ENCODE assay signal across 10 cellular contexts in the genomic region with DNA sequence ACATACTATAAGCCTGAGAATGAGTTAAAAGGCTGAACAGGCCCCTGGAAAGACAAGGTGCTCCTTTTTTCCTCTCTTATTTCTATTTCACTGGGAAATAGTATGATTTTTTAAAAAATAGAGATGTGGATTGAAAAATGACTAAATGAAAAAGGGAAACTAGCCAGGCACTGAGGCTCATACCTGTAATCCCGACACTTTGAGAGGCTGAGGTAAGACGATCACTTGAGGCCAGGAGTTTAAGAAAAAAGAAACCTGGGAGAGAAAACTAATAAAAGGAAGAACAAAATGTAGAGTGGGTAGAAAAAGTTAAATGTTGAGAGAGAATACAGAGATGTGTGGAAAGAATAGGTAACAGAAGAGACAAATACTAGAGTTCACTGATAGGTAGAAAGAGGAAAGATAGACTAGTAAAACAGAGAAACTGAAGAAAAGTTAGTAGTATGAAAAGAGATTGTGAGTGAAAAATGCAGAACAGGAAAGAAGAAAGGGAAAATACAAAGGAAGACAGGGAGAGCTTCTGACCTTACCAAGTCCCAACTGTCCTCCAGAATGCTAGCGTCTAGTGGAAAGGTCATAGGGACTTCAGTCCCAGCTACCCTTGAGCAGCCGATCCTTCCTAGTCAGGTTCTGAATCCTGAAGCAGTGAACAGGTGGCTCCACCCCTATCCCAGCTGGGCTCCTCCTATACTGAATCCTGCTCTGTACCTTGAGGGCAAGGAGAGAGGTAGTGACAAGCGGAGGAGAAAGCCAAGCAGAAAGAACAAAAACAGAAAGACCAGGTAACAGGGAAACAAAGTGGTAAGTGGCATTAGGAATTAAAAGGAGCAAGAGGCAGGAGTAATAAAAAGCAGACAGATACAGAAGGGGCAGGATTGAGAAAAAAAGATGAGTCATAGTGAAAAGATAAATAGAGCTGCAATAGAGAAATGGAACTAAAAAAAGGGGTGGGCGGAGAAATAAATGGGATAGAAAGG. TPM values are rescaled to one million over a fixed set of nuclear protein-coding genes. Genes with fewer than 3 reads are reported as not detected.
A peak's percentile ranks its signal among the peaks of the same experiment; 100 is the strongest.
DNase-seq lines count a peak whose midpoint lies in the region; FAIRE-seq and TF ChIP-seq lines count a peak whose summit lies in the region.
"Had no signal": no experiment of that assay in that cellular context is flagged by ENCODE, and none has a peak within 500 bp of the region (broad histone marks: within the 10 kb centered on the region; RNA-seq: fewer than 3 reads in every experiment).

No MANE protein-coding gene starts in this region.

- H4K20me1 ChIP-seq in BLaER1 = no peaks in the 10 kb centered on the region
- no peaks in the 10 kb centered on the region for H4K20me1 ChIP-seq in astrocyte (ENCODE audit: insufficient read depth, low read length)

- H3K4me1 ChIP-seq in BLaER1 (peaks cover 82% of the 10 kb centered on the region), astrocyte (ENCODE audit: insufficient read depth, low read length) (no peaks in the 10 kb centered on the region)

- H3K27ac Mint-ChIP-seq in astrocyte (ENCODE audit: unreplicated experiment) = no peak overlapping the region
- H3K27ac Mint-ChIP-seq in glutamatergic neuron (ENCODE audit: unreplicated experiment) = no peak overlapping the region

- no peak for FAIRE-seq in astrocyte (lab: Jason Lieb, UNC)
- FAIRE-seq in urothelium cell line (lab: Jason Lieb, UNC) = no peak

- H3K4me3 ChIP-seq in BLaER1 (no peak overlapping the region), astrocyte (ENCODE audit: insufficient read depth, low read depth, low read length) (no peak overlapping the region)

- H3K79me2 ChIP-seq in astrocyte (ENCODE audit: insufficient read depth, low read length) = no peaks in the 10 kb centered on the region

- TF ChIP-seq CTCF in astrocyte (IDR thresholded peaks at IDR 0.05; ENCODE audit: insufficient read depth, low read depth, low read length) (no peak), glutamatergic neuron (IDR thresholded peaks at IDR 0.05; ENCODE audit: partially characterized antibody, unreplicated experiment) (no peak)

- H3K4me2 ChIP-seq in BLaER1 (peak overlapping the region; percentile 28), astrocyte (ENCODE audit: low read length) (peak overlapping the region; percentile 30)

- H3K27me3 ChIP-seq in BLaER1 (no peaks in the 10 kb centered on the region), astrocyte (ENCODE audit: insufficient read depth, low read length) (no peaks in the 10 kb centered on the region)

- H3K9me3 Mint-ChIP-seq in astrocyte (ENCODE audit: unreplicated experiment) (no peaks in the 10 kb centered on the region), glutamatergic neuron (ENCODE audit: unreplicated experiment) (no peaks in the 10 kb centered on the region)

- H2AFZ ChIP-seq in astrocyte (ENCODE audit: low read depth, low read length) = no peak overlapping the region

- H3K4me1 Mint-ChIP-seq in astrocyte (ENCODE audit: low read depth, unreplicated experiment) = peaks cover 4% of the 10 kb centered on the region
- peaks cover 3% of the 10 kb centered on the region for H3K4me1 Mint-ChIP-seq in glutamatergic neuron (ENCODE audit: low read depth, unreplicated experiment)

- H3K27ac ChIP-seq in BLaER1 = 0 out of 2 replicates have a peak overlapping the region, but pooled peaks have one; percentile 27
- H3K27ac ChIP-seq in astrocyte (ENCODE audit: low read depth, low read length) = no peak overlapping the region

- H3K9me3 ChIP-seq in BLaER1 = peaks cover 6% of the 10 kb centered on the region; the same call in 1 of the 2 replicates
- H3K9me3 ChIP-seq in astrocyte (ENCODE audit: insufficient read depth, low read depth, low read length) = no peaks in the 10 kb centered on the region

- H3K4me3 Mint-ChIP-seq in astrocyte (ENCODE audit: unreplicated experiment) (no peak overlapping the region), glutamatergic neuron (ENCODE audit: unreplicated experiment) (no peak overlapping the region)

- H3K36me3 ChIP-seq in BLaER1 = peaks cover 14% of the 10 kb centered on the region
- H3K36me3 ChIP-seq in astrocyte (ENCODE audit: insufficient read depth, low read length) = no peaks in the 10 kb centered on the region

- DNase-seq in HT-29 (ENCODE audit: low spot score) (peak; percentile 61), astrocyte (ENCODE audit: low read depth) (no peak), left kidney (ENCODE audit: low read depth, low spot score) (peak; percentile 64), mesenteric fat pad (ENCODE audit: low spot score) (no peak), urothelium cell line (ENCODE audit: low spot score) (no peak), midbrain (lab: John Stamatoyannopoulos, UW) (no peak), glutamatergic neuron (no peak)
- DNase-seq: cortex of kidney, right cardiac atrium had no signal

- H3K36me3 Mint-ChIP-seq in astrocyte (ENCODE audit: low read depth, unreplicated experiment) (no peaks in the 10 kb centered on the region), glutamatergic neuron (ENCODE audit: unreplicated experiment) (no peaks in the 10 kb centered on the region)

- H3K27me3 Mint-ChIP-seq in astrocyte (ENCODE audit: low read depth, unreplicated experiment) (no peaks in the 10 kb centered on the region), glutamatergic neuron (ENCODE audit: unreplicated experiment) (peaks cover 2% of the 10 kb centered on the region)

- no peak overlapping the region for H3K9ac ChIP-seq in BLaER1
- no peak overlapping the region for H3K9ac ChIP-seq in astrocyte (ENCODE audit: low read length)

RNA-seq across cellular contexts. Expression of a gene that starts 7.3 kb away (rescaled TPM):
- 2.2 and 3.5 TPM in 2 replicates for total RNA-seq in HT-29 (2014; rRNA removed; shearing (Covaris generic))
- total RNA-seq in astrocyte = 7.5 TPM in 2 replicates
- 6.0 TPM for total RNA-seq in mesenteric fat pad
- 9.7 TPM for total RNA-seq in glutamatergic neuron (ENCODE audit: unreplicated experiment)

RNA-seq across cellular contexts. Expression of a gene that starts 7.5 kb away (rescaled TPM):
- 74.4 and 80.1 TPM in 2 replicates for total RNA-seq in HT-29 (2014; rRNA removed; shearing (Covaris generic))
- total RNA-seq in astrocyte = 93.8 and 96.7 TPM in 2 replicates
- 41.8 TPM for total RNA-seq in mesenteric fat pad
- total RNA-seq in glutamatergic neuron (ENCODE audit: unreplicated experiment) = 114 TPM

Comparison
In these comparisons a context has a peak if more than half of its experiments do, and no peak if none do; other contexts are left out.
1. DNase-seq: peak in HT-29 (single experiment) and left kidney (single experiment); none in astrocyte (single experiment), mesenteric fat pad (single experiment), urothelium cell line (single experiment), midbrain (single experiment) and glutamatergic neuron (single experiment).